In genomic region chr4:10119773-10120172, GRCh38 we compare ENCODE assay signal across 13 cellular contexts.
"Had no signal": no experiment of that assay in that cellular context is flagged by ENCODE, and none has a peak within 500 bp of the region (broad histone marks: within the 10 kb centered on the region; RNA-seq: fewer than 3 reads in every experiment).

No MANE protein-coding gene starts in this region.

- H3K9me3 ChIP-seq: ascending aorta, SK-N-SH had no signal

- H3K4me3 ChIP-seq: ascending aorta, smooth muscle cell had no signal

- H3K36me3 Mint-ChIP-seq: naive B cell had no signal

- ATAC-seq: left lobe of liver; stimulated activated naive CD8-positive, alpha-beta T cell treated with anti-CD3 and anti-CD28 coated beads, Interleukin-15, Interleukin-2, amounts not matched to agents 100 U/mL and 50 U/mL, for 24 hours had no signal

- DNase-seq: activated CD4-positive, alpha-beta T cell treated with anti-CD3 and anti-CD28 coated beads for 48 hours; activated CD8-positive, alpha-beta memory T cell treated with anti-CD3 and anti-CD28 coated beads, Interleukin-2, amount 50 U/mL, for 48 hours; activated gamma-delta T cell treated with Interleukin-2 at 50 U/mL for 16 hours; endodermal cell; islet precursor cell; naive B cell; SK-N-SH; stimulated activated CD4-positive, alpha-beta T cell treated with anti-CD3 and anti-CD28 coated beads, Interleukin-4, amount 100 ng/mL, for 4 hours; stimulated activated CD8-positive, alpha-beta memory T cell treated with anti-CD3 and anti-CD28 coated beads, Interleukin-4, amount 100 ng/mL, for 48 hours; stimulated activated naive CD8-positive, alpha-beta T cell treated with anti-CD3 and anti-CD28 coated beads, Interleukin-15, Interleukin-2, amounts not matched to agents 100 U/mL and 50 U/mL, for 24 hours had no signal

- H3K4me2 ChIP-seq: SK-N-SH, smooth muscle cell had no signal

- H3K4me3 Mint-ChIP-seq: endodermal cell had no signal

- H3K27me3 ChIP-seq: ascending aorta had no signal

- H3K9me3 Mint-ChIP-seq: endodermal cell, naive B cell had no signal

- H3K9ac ChIP-seq: SK-N-SH had no signal
